8 cellular contexts compared by ENCODE assay signal in the genomic region with DNA sequence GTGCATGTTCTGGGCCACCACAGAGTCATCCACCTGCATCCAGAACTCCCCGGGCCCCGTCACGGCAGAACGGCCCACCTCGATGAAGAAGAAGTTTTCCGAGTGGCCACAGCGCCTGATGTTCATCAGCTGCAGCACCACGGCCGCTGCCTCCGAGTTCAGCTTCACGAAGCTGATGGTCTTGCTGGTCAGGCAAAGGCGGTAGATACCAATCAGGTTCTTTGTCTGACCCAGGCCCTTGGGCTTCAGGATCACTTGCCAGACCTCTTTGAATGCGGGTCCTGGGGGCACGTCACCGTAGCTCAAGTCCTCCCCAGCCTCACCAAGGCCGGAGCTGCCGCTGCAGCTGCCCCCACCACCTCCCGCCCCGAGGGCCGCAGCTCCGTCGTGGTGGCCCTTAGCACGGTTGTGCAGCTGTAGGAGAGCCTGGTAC. TPM values are rescaled to one million over a fixed set of nuclear protein-coding genes. Genes with fewer than 3 reads are reported as not detected.
DNase-seq lines count a peak whose midpoint lies in the region; ATAC-seq and TF ChIP-seq lines count a peak whose summit lies in the region.

No MANE protein-coding gene starts in this region.

- peaks cover 52% of the 10 kb centered on the region for H3K79me2 ChIP-seq in GM23338 (replicated peaks; ENCODE audit: insufficient read depth)

- peaks cover 47% of the 10 kb centered on the region for H3K4me1 Mint-ChIP-seq in GM23338
- H3K4me1 Mint-ChIP-seq in activated CD8-positive, alpha-beta T cell treated with anti-CD3 and anti-CD28 coated beads for 36 hours (ENCODE audit: low read depth), result peaks cover 57% of the 10 kb centered on the region

- CTCF ChIA-PET in activated CD8-positive, alpha-beta T cell treated with anti-CD3 and anti-CD28 coated beads for 36 hours (lab: Charles Lee), result interaction anchor here (0.8 to 3.7 kb wide), 11 partner anchors 8 to 227 kb away, joined by 3 to 29 read pairs (median 4); a partner anchor contains a TSS

- POLR2A ChIA-PET in activated CD8-positive, alpha-beta T cell treated with anti-CD3 and anti-CD28 coated beads for 36 hours (lab: Charles Lee), result interaction anchor here (1.1 to 1.9 kb wide), 2 partner anchors 9 to 37 kb away, joined by 3 to 12 read pairs; a partner anchor contains a TSS

- H3K9me3 Mint-ChIP-seq in GM23338, result peaks cover 20% of the 10 kb centered on the region; the same call in 2 of the 3 replicates
- no peaks in the 10 kb centered on the region for H3K9me3 Mint-ChIP-seq in activated CD8-positive, alpha-beta T cell treated with anti-CD3 and anti-CD28 coated beads for 36 hours

- H3K4me3 ChIP-seq in GM23338 (peak overlapping the region; percentile 95), left ventricle myocardium inferior (peak overlapping the region; percentile 89), skeletal muscle satellite cell (ENCODE audit: low read length) (peak overlapping the region; percentile 73)

- ATAC-seq in GM23338, result no peak
- no peak for ATAC-seq in activated CD8-positive, alpha-beta T cell treated with anti-CD3 and anti-CD28 coated beads for 36 hours

- no peaks in the 10 kb centered on the region; the same call in 1 of the 2 replicates for H3F3A ChIP-seq in GM23338 (replicated peaks; ENCODE audit: low read depth)

- peaks cover 41% of the 10 kb centered on the region for H3K36me3 Mint-ChIP-seq in GM23338 (ENCODE audit: low read depth)
- H3K36me3 Mint-ChIP-seq in activated CD8-positive, alpha-beta T cell treated with anti-CD3 and anti-CD28 coated beads for 36 hours (ENCODE audit: low read depth), result peaks cover 12% of the 10 kb centered on the region

- no peak overlapping the region for H3K27ac Mint-ChIP-seq in GM23338
- no peak overlapping the region for H3K27ac Mint-ChIP-seq in activated CD8-positive, alpha-beta T cell treated with anti-CD3 and anti-CD28 coated beads for 36 hours

- peaks cover 37% of the 10 kb centered on the region for H3K4me1 ChIP-seq in GM23338 (ENCODE audit: insufficient read depth)
- H3K4me1 ChIP-seq in left ventricle myocardium inferior, result peaks cover 88% of the 10 kb centered on the region
- peaks cover 42% of the 10 kb centered on the region for H3K4me1 ChIP-seq in skeletal muscle satellite cell (ENCODE audit: control insufficient read depth, insufficient read depth, low read length)

- H3K27me3 ChIP-seq in GM23338 (ENCODE audit: insufficient read depth) (no peaks in the 10 kb centered on the region), left ventricle myocardium inferior (ENCODE audit: low read depth) (no peaks in the 10 kb centered on the region), skeletal muscle satellite cell (ENCODE audit: control insufficient read depth, insufficient read depth, low read length) (no peaks in the 10 kb centered on the region)

- DNase-seq in GM23338 (ENCODE audit: low spot score), result peak; percentile 9
- no peak for DNase-seq in activated CD8-positive, alpha-beta T cell treated with anti-CD3 and anti-CD28 coated beads for 36 hours
- DNase-seq in left ventricle myocardium inferior, result peak; percentile 18
- no peak for DNase-seq in effector CD8-positive, alpha-beta T cell (lab: John Stamatoyannopoulos, UW)
- DNase-seq in DMS 273 treated with DMSO at 0.1 percent for 48 hours (lab: John Stamatoyannopoulos, UW), result no peak
- no peak for DNase-seq in NCI-H69 (lab: John Stamatoyannopoulos, UW)
- no peak for DNase-seq in NCI-H526 (lab: John Stamatoyannopoulos, UW)

- TF ChIP-seq CTCF in GM23338 (conservative IDR thresholded peaks at IDR 0.05; ENCODE audit: low read depth in 2 of 2) (no peak), left ventricle myocardium inferior (IDR thresholded peaks at IDR 0.05; ENCODE audit: borderline replicate concordance) (no peak)
- no peak for TF ChIP-seq CTCF in activated CD8-positive, alpha-beta T cell treated with anti-CD3 and anti-CD28 coated beads for 36 hours (IDR thresholded peaks at IDR 0.05)

- peak overlapping the region; percentile 83 for H3K4me3 Mint-ChIP-seq in GM23338
- H3K4me3 Mint-ChIP-seq in activated CD8-positive, alpha-beta T cell treated with anti-CD3 and anti-CD28 coated beads for 36 hours, result peak overlapping the region; percentile 84

- H3K9me2 ChIP-seq in GM23338 (ENCODE audit: insufficient read depth), result no peaks in the 10 kb centered on the region

- peak overlapping the region; percentile 95 for H3K4me2 ChIP-seq in GM23338
- H3K4me2 ChIP-seq in skeletal muscle satellite cell (ENCODE audit: low read length), result peak overlapping the region; percentile 98

- H2AFZ ChIP-seq in GM23338, result no peak overlapping the region

- H3K9ac ChIP-seq in skeletal muscle satellite cell (ENCODE audit: low read depth, low read length), result peak overlapping the region; percentile 86

- intact Hi-C loops in activated CD8-positive, alpha-beta T cell treated with anti-CD3 and anti-CD28 coated beads for 36 hours (cut with micrococcal nuclease), result no loop called here
- intact Hi-C loops in left ventricle myocardium inferior (cut with micrococcal nuclease), result no loop called here

- H3K9me3 ChIP-seq in left ventricle myocardium inferior (replicated peaks) (no peaks in the 10 kb centered on the region), skeletal muscle satellite cell (replicated peaks; ENCODE audit: low read length) (no peaks in the 10 kb centered on the region)

- H3K36me3 ChIP-seq in GM23338 (ENCODE audit: insufficient read depth) (no peaks in the 10 kb centered on the region), left ventricle myocardium inferior (peaks cover 4% of the 10 kb centered on the region), skeletal muscle satellite cell (ENCODE audit: insufficient read depth, low read length) (peaks cover 46% of the 10 kb centered on the region)

- H3K27ac ChIP-seq in GM23338 (ENCODE audit: low read depth), result no peak overlapping the region
- H3K27ac ChIP-seq in left ventricle myocardium inferior (replicated peaks), result peak overlapping the region; percentile 95

- 0 out of 2 replicates have a peak, but pooled peaks cover under 1% of the 10 kb centered on the region for H4K20me1 ChIP-seq in GM23338 (replicated peaks; ENCODE audit: insufficient read depth)

- H3K27me3 Mint-ChIP-seq in GM23338 (ENCODE audit: insufficient read depth, low read depth, poor library complexity), result peaks cover 14% of the 10 kb centered on the region
- no peaks in the 10 kb centered on the region for H3K27me3 Mint-ChIP-seq in activated CD8-positive, alpha-beta T cell treated with anti-CD3 and anti-CD28 coated beads for 36 hours

TF ChIP-seq in GM23338, 12 proteins besides CTCF, POLR2A, EP300 and RAD21 (continues in another document):
- TF ChIP-seq, protein P1, sequence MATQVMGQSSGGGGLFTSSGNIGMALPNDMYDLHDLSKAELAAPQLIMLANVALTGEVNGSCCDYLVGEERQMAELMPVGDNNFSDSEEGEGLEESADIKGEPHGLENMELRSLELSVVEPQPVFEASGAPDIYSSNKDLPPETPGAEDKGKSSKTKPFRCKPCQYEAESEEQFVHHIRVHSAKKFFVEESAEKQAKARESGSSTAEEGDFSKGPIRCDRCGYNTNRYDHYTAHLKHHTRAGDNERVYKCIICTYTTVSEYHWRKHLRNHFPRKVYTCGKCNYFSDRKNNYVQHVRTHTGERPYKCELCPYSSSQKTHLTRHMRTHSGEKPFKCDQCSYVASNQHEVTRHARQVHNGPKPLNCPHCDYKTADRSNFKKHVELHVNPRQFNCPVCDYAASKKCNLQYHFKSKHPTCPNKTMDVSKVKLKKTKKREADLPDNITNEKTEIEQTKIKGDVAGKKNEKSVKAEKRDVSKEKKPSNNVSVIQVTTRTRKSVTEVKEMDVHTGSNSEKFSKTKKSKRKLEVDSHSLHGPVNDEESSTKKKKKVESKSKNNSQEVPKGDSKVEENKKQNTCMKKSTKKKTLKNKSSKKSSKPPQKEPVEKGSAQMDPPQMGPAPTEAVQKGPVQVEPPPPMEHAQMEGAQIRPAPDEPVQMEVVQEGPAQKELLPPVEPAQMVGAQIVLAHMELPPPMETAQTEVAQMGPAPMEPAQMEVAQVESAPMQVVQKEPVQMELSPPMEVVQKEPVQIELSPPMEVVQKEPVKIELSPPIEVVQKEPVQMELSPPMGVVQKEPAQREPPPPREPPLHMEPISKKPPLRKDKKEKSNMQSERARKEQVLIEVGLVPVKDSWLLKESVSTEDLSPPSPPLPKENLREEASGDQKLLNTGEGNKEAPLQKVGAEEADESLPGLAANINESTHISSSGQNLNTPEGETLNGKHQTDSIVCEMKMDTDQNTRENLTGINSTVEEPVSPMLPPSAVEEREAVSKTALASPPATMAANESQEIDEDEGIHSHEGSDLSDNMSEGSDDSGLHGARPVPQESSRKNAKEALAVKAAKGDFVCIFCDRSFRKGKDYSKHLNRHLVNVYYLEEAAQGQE (IDR thresholded peaks at IDR 0.05; ENCODE audit: unreplicated experiment), result no peak
- TF ChIP-seq EZH2 (IDR thresholded peaks at IDR 0.05; ENCODE audit: low read depth, unreplicated experiment), result no peak
- TF ChIP-seq POLR2AphosphoS5 (IDR thresholded peaks at IDR 0.05; ENCODE audit: low read depth), result no peak
- no peak for TF ChIP-seq EZH2phosphoT487 (IDR thresholded peaks at IDR 0.05; ENCODE audit: unreplicated experiment)
- TF ChIP-seq ZNF114 (CRISPR knock-in tag; IDR thresholded peaks at IDR 0.05), result no peak
- no peak for TF ChIP-seq CREB1 (CRISPR knock-in tag; IDR thresholded peaks at IDR 0.05; ENCODE audit: low read depth)
- no peak for TF ChIP-seq STAT1 (IDR thresholded peaks at IDR 0.05; ENCODE audit: unreplicated experiment)
- TF ChIP-seq JUNB (IDR thresholded peaks at IDR 0.05; ENCODE audit: unreplicated experiment), result no peak
- TF ChIP-seq ZNF331 (CRISPR knock-in tag; IDR thresholded peaks at IDR 0.05; ENCODE audit: low read depth), result no peak

RNA-seq across cellular contexts. Expression of a gene that starts 1.6 kb away (rescaled TPM):
- 20.4 and 26.2 TPM in 2 replicates for total RNA-seq in GM23338 (2014; rRNA removed; shearing (Covaris generic))
- polyA plus RNA-seq in GM23338 (2016; fragmentation: Nextera tagmentation; extraction: Ambion mirVana), result 6.2 and 6.9 TPM in 2 replicates
- 1 to 10 TPM; 3.5 to 4.0 TPM for total RNA-seq in activated CD8-positive, alpha-beta T cell treated with anti-CD3 and anti-CD28 coated beads for 36 hours
- total RNA-seq in left ventricle myocardium inferior, result 17.8 TPM
- 35.8 and 38.5 TPM in 2 replicates for total RNA-seq in skeletal muscle satellite cell (2012; rRNA removed)

RNA-seq across cellular contexts. Expression of a gene that starts 37.8 kb away (rescaled TPM):
- 13.0 and 16.4 TPM in 2 replicates for total RNA-seq in GM23338 (2014; rRNA removed; shearing (Covaris generic))
- polyA plus RNA-seq in GM23338 (2016; fragmentation: Nextera tagmentation; extraction: Ambion mirVana), result 6.3 and 7.3 TPM in 2 replicates
- 10 to 100 TPM; 34.3 to 35.9 TPM for total RNA-seq in activated CD8-positive, alpha-beta T cell treated with anti-CD3 and anti-CD28 coated beads for 36 hours
- 35.1 TPM for total RNA-seq in left ventricle myocardium inferior
- total RNA-seq in skeletal muscle satellite cell (2012; rRNA removed), result 18.3 and 19.2 TPM in 2 replicates

Comparison
In these comparisons a context has a peak if more than half of its experiments do, and no peak if none do; other contexts are left out.
1. DNase-seq: peak in GM23338 (single experiment) and left ventricle myocardium inferior (single experiment); none in activated CD8-positive, alpha-beta T cell treated with anti-CD3 and anti-CD28 coated beads for 36 hours (single experiment), effector CD8-positive, alpha-beta T cell (single experiment), DMS 273 treated with DMSO at 0.1 percent for 48 hours (single experiment), NCI-H69 (single experiment) and NCI-H526 (0 of 2).
2. Peak in every context shown above with its lines, with median percentiles within 50 percentile points of each other: H3K4me3 ChIP-seq.